ENCODE assay signal across 8 cellular contexts in genomic region chr11:67118801-67119576, GRCh38. TPM values are rescaled to one million over a fixed set of nuclear protein-coding genes. Genes with fewer than 3 reads are reported as not detected.
DNase-seq lines count a peak whose midpoint lies in the region; TF ChIP-seq lines count a peak whose summit lies in the region.

Gene KDM2A, plus strand, starts transcription at chr11:67119263. Its CDS starts 2,054 bp downstream, at chr11:67121317.

- no peaks in the 10 kb centered on the region for H3K9me3 ChIP-seq in GM23248 (ENCODE audit: low read depth)
- H3K9me3 ChIP-seq in esophagus squamous epithelium, result no peaks in the 10 kb centered on the region

- H3K4me2 ChIP-seq in GM23248 (ENCODE audit: unreplicated experiment), result peak within 1 kb of the TSS; percentile 77

- in situ Hi-C loops in GM23248 (cut with MboI), result no loop called here

- DNase-seq in DMS79 (lab: John Stamatoyannopoulos, UW) (peak; percentile 97), GM23248 (peak; percentile 99), Kasumi-1 (lab: John Stamatoyannopoulos, UW) (peak; percentile 98), RKO (ENCODE audit: low spot score) (peak; percentile 97), activated T-helper 1 cell treated with Interleukin-2 at 50 U/mL for 16 hours (ENCODE audit: low read depth) (peak; percentile 100), esophagus squamous epithelium (lab: John Stamatoyannopoulos, UW) (peak; percentile 96), myocyte (ENCODE audit: low read depth) (peak; percentile 99)
- DNase-seq in stimulated activated CD8-positive, alpha-beta memory T cell treated with anti-CD3 and anti-CD28 coated beads, Interleukin-7, amount 100 ng/mL, for 4 hours (ENCODE audit: low read depth in 2 of 2), result peak; percentile 97 to 100

- H3K27me3 ChIP-seq in GM23248 (replicated peaks; ENCODE audit: insufficient read depth) (no peaks in the 10 kb centered on the region), esophagus squamous epithelium (no peaks in the 10 kb centered on the region)

- H3K4me1 ChIP-seq in GM23248 (ENCODE audit: insufficient read depth), result peaks cover 13% of the 10 kb centered on the region; the same call in 1 of the 2 replicates
- peaks cover 0 to 43% (median 9%) of the 10 kb centered on the region in 3 donors for H3K4me1 ChIP-seq in esophagus squamous epithelium

- H4K20me1 ChIP-seq in GM23248 (ENCODE audit: insufficient read depth), result peaks cover 4% of the 10 kb centered on the region; the same call in 1 of the 2 replicates

- WGBS in GM23248 (ENCODE audit: low coverage in 1 of 2, low lambda C conversion rate in 2 of 2, missing lambda C conversion rate in 2 of 2), 2 experiments, result 1 to 2% methylated on average over 14 to 80 of the region's 95 CpGs
- 1% methylated on average over 16 of the region's 95 CpGs; no CpG with 5 or more reads in 1 of the 2 donors for WGBS in esophagus squamous epithelium, 2 donors

- peak within 1 kb of the TSS; percentile 85 for H2AFZ ChIP-seq in GM23248

- peak in 1 of 6 experiments; percentile 43 for TF ChIP-seq CTCF in esophagus squamous epithelium (IDR thresholded peaks at IDR 0.05)

- H3K79me2 ChIP-seq in GM23248 (ENCODE audit: insufficient read depth), result peaks cover 44% of the 10 kb centered on the region

- H3K27ac ChIP-seq in GM23248, result peak within 1 kb of the TSS; percentile 64
- H3K27ac ChIP-seq in esophagus squamous epithelium, result peak within 1 kb of the TSS; percentile 97 to 100 (median 100)

- H3K9me2 ChIP-seq in GM23248 (ENCODE audit: insufficient read depth), result no peaks in the 10 kb centered on the region

- intact Hi-C loops in esophagus squamous epithelium (cut with DNase I), result no loop called here

- H3K9ac ChIP-seq in GM23248, result peak within 1 kb of the TSS; percentile 93

- peaks cover 27% of the 10 kb centered on the region for H3F3A ChIP-seq in GM23248 (ENCODE audit: insufficient read depth)

- H3K36me3 ChIP-seq in GM23248 (ENCODE audit: low read depth) (0 out of 2 replicates have a peak, but pooled peaks cover 9% of the 10 kb centered on the region), esophagus squamous epithelium (peaks cover 0 to 17% (median 0%) of the 10 kb centered on the region in 3 donors)

- peak in 1 of 4 donors; percentile 80 for TF ChIP-seq POLR2A in esophagus squamous epithelium (IDR thresholded peaks at IDR 0.05)

- H3K4me3 ChIP-seq in GM23248, result peak within 1 kb of the TSS; percentile 95
- peak within 1 kb of the TSS; percentile 72 to 96 (median 88) for H3K4me3 ChIP-seq in esophagus squamous epithelium

RNA-seq across cellular contexts. Expression of gene KDM2A, which starts in this region (rescaled TPM):
- total RNA-seq in GM23248 (2014; rRNA removed; shearing (Covaris generic)), result 23.4 and 34.4 TPM in 2 replicates
- polyA plus RNA-seq in GM23248 (2016; fragmentation: Nextera tagmentation; extraction: Ambion mirVana), result 10.9 and 12.1 TPM in 2 replicates
- total RNA-seq in esophagus squamous epithelium, result 10 to 100 TPM; 33.4 to 84.7 (median 64.8) TPM
- 28.4 and 34.6 TPM in 2 replicates for total RNA-seq in myocyte
- 33.8 TPM for polyA plus RNA-seq in myocyte (2012)

Comparison
In these comparisons a context has a peak if more than half of its experiments do, and no peak if none do; other contexts are left out.
1. Peak in every context shown above with its lines: DNase-seq, H3K4me3 ChIP-seq and H3K27ac ChIP-seq.